In the genomic region with DNA sequence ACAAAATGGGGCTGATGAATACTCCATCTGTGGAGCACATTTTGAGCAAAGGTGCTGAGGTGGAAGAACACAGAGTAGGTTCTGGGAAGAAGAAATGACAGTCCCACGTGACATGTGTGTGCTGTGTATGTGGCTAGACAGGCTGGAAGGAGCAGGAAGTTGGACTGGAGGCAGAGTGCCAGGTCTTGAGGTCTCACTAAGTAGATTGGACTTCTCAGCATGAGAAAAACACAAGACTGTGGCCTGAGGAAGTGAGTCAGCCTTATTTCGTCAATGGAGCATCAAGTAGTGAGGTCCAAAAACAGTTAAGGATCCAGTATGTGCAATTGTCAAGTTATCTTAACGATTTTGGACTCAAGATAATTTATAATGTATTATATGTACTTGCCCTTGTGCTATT, we compare ENCODE assay signal across 10 cellular contexts.
A peak's percentile ranks its signal among the peaks of the same experiment; 100 is the strongest.
DNase-seq lines count a peak whose midpoint lies in the region; ATAC-seq and TF ChIP-seq lines count a peak whose summit lies in the region.
"Had no signal": no experiment of that assay in that cellular context is flagged by ENCODE, and none has a peak within 500 bp of the region (broad histone marks: within the 10 kb centered on the region; RNA-seq: fewer than 3 reads in every experiment).

No MANE protein-coding gene starts in this region.

- no peak overlapping the region for H2BK5ac ChIP-seq in mesendoderm (ENCODE audit: low read length)

- no peaks in the 10 kb centered on the region for H3F3A ChIP-seq in PC-3 (ENCODE audit: low read length, unreplicated experiment)

- H3K4me1 ChIP-seq in PC-3 (ENCODE audit: insufficient read depth, low read length) = peaks cover 10% of the 10 kb centered on the region; the same call in 1 of the 2 replicates
- no peaks in the 10 kb centered on the region for H3K4me1 ChIP-seq in mesendoderm (ENCODE audit: control insufficient read depth, low read depth, low read length)
- no peaks in the 10 kb centered on the region for H3K4me1 ChIP-seq in sigmoid colon
- H3K4me1 ChIP-seq: psoas muscle had no signal

- no peaks in the 10 kb centered on the region for H3K36me3 ChIP-seq in BJ (ENCODE audit: control insufficient read depth, insufficient read depth, low read length)
- no peaks in the 10 kb centered on the region for H3K36me3 ChIP-seq in PC-3 (ENCODE audit: low read depth, low read length)
- H3K36me3 ChIP-seq in mesendoderm (ENCODE audit: control insufficient read depth, insufficient read depth, low read length) = no peaks in the 10 kb centered on the region
- no peaks in the 10 kb centered on the region for H3K36me3 ChIP-seq in sigmoid colon

- POLR2A ChIA-PET in BJ (lab: Charles Lee) (no interaction called here), PC-3 (lab: Charles Lee; ENCODE audit: unreplicated experiment) (interaction anchor here (0.7 kb wide), 1 partner anchor 922 kb away, joined by 17 read pairs; no protein-coding TSS in a partner anchor)

- H3K4ac ChIP-seq in mesendoderm (ENCODE audit: low read depth, low read length) = no peak overlapping the region

- H3K9me2 ChIP-seq in PC-3 (replicated peaks; ENCODE audit: low read length) = no peaks in the 10 kb centered on the region

- 0 out of 2 replicates have a peak overlapping the region, but pooled peaks have one; percentile 4 for H2AFZ ChIP-seq in PC-3 (ENCODE audit: low read length)

- CTCF ChIA-PET in BJ (lab: Yijun Ruan, JAX) (no interaction called here), PC-3 (lab: Charles Lee) (no interaction called here)

- H4K5ac ChIP-seq in mesendoderm (ENCODE audit: low read length) = no peak overlapping the region

- no peaks in the 10 kb centered on the region for H3K79me2 ChIP-seq in PC-3 (ENCODE audit: low read length)
- no peaks in the 10 kb centered on the region for H3K79me2 ChIP-seq in mesendoderm (ENCODE audit: control insufficient read depth, insufficient read depth, low read length)

- TF ChIP-seq POLR2A in sigmoid colon (IDR thresholded peaks at IDR 0.05) = no peak

- peak overlapping the region; percentile 34 for H3K27ac ChIP-seq in PC-3 (ENCODE audit: low read length)
- H3K27ac ChIP-seq in mesendoderm (ENCODE audit: low read depth, low read length) = no peak overlapping the region
- H3K27ac ChIP-seq in sigmoid colon = no peak overlapping the region
- H3K27ac ChIP-seq: psoas muscle had no signal

- H3K9ac ChIP-seq in PC-3 (ENCODE audit: low read length) = no peak overlapping the region
- H3K9ac ChIP-seq in mesendoderm (ENCODE audit: low read length) = no peak overlapping the region

- DNase-seq in BJ (ENCODE audit: low read depth) (peak; percentile 74), PC-3 (peak; percentile 85), fibroblast of gingiva (ENCODE audit: low read depth) (peak; percentile 94), mesendoderm (peak; percentile 24), AML-193 (lab: John Stamatoyannopoulos, UW) (no peak), sigmoid colon (no peak), NCI-H2107 (lab: John Stamatoyannopoulos, UW) (no peak)
- DNase-seq: activated naive CD4-positive, alpha-beta T cell treated with Interleukin-2 at 50 U/mL for 16 hours; psoas muscle had no signal

- WGBS in mesendoderm (ENCODE audit: extremely low coverage, insufficient coverage, low lambda C conversion rate) = no CpG with 5 or more reads among the region's 3 CpGs
- WGBS in sigmoid colon, 2 donors = 42 to 64% methylated on average over 3 of the region's 3 CpGs

- no peak overlapping the region for H2BK15ac ChIP-seq in mesendoderm (replicated peaks; ENCODE audit: low read depth)

- no peak for TF ChIP-seq EP300 in sigmoid colon (IDR thresholded peaks at IDR 0.05)

- H2BK120ac ChIP-seq in mesendoderm (ENCODE audit: low read depth, low read length) = no peak overlapping the region

- no peaks in the 10 kb centered on the region for H3K79me1 ChIP-seq in mesendoderm (ENCODE audit: low read length)

- H2AK5ac ChIP-seq in mesendoderm (ENCODE audit: low read length) = no peak overlapping the region

- intact Hi-C loops in PC-3 (cut with micrococcal nuclease) (no loop called here), sigmoid colon (cut with DNase I) (no loop called here)

- BruUV-seq in PC-3 (replicated peaks; lab: Mats Ljungman, UMichigan) = no TSS peak

- no peaks in the 10 kb centered on the region for H4K20me1 ChIP-seq in PC-3 (ENCODE audit: low read length)

- no peak overlapping the region for H3K4me2 ChIP-seq in PC-3 (ENCODE audit: low read length)
- no peak overlapping the region for H3K4me2 ChIP-seq in mesendoderm (ENCODE audit: low read length)

- no peak overlapping the region for H3K23ac ChIP-seq in mesendoderm (ENCODE audit: low read length)

- H3K27me3 ChIP-seq in BJ (ENCODE audit: control insufficient read depth, insufficient read depth, low read length) (no peaks in the 10 kb centered on the region), PC-3 (ENCODE audit: low read length) (no peaks in the 10 kb centered on the region), mesendoderm (ENCODE audit: insufficient read depth, low read length, poor library complexity) (no peaks in the 10 kb centered on the region), sigmoid colon (no peaks in the 10 kb centered on the region)

- no peak overlapping the region for H3K56ac ChIP-seq in mesendoderm (ENCODE audit: low read length)

- TF ChIP-seq CTCF in BJ (IDR thresholded peaks at IDR 0.05; ENCODE audit: insufficient read depth, low read depth, low read length) = no peak
- TF ChIP-seq CTCF in PC-3 (conservative IDR thresholded peaks at IDR 0.05; ENCODE audit: low read depth, low read length) = no peak
- no peak for TF ChIP-seq CTCF in sigmoid colon (IDR thresholded peaks at IDR 0.05)

- H3K18ac ChIP-seq in mesendoderm (ENCODE audit: low read length) = no peak overlapping the region

- H3K4me3 ChIP-seq in BJ (ENCODE audit: low read depth, low read length) (no peak overlapping the region), PC-3 (ENCODE audit: low read length) (no peak overlapping the region), mesendoderm (ENCODE audit: low read length) (no peak overlapping the region), sigmoid colon (no peak overlapping the region)
- H3K4me3 ChIP-seq: psoas muscle had no signal

- ATAC-seq in PC-3 (peak; percentile 75), HG03432 (IDR thresholded peaks at IDR 0.05; ENCODE audit: unreplicated experiment) (no peak)
- ATAC-seq: psoas muscle had no signal

- no peak overlapping the region for H4K8ac ChIP-seq in mesendoderm (ENCODE audit: low read depth, low read length)

- H3K9me3 ChIP-seq in PC-3 (ENCODE audit: low read length) = no peaks in the 10 kb centered on the region
- H3K9me3 ChIP-seq in sigmoid colon = peaks cover 0 to 3% (median 0%) of the 10 kb centered on the region in 4 donors
- H3K9me3 ChIP-seq: psoas muscle had no signal

Comparison
In these comparisons a context has a peak if more than half of its experiments do, and no peak if none do; other contexts are left out.
1. DNase-seq: peak in BJ (single experiment), PC-3 (single experiment), fibroblast of gingiva (single experiment) and mesendoderm (single experiment); none in AML-193 (0 of 2), sigmoid colon (single experiment) and NCI-H2107 (single experiment).